Comparison of ENCODE assay signal across 1 cellular context in the genomic region with DNA sequence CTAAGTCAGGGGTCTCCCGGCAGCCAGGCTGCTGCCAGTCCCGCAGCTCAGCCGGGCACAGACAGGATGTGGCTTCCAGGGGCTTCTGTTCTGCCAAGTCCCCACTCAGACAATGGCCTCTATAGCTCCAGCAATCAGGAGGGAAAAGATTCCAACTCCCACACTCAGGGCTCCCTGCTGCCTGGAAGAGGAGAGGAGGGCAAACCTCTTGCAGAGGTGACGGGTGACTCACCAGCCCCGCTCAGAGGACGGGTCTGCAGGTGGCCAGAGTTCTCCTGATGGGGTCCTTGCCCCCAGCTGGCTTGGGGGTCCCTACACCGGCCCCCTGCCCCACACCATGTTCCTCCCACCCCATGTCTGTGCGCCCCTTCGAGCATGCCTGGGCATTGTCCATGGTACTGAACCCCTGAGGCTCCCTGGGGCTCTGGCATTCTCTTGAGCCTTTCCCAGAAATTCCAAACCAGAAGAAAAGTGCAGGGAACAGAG.
A peak's percentile ranks its signal among the peaks of the same experiment; 100 is the strongest.
TF ChIP-seq lines count a peak whose summit lies in the region.

No MANE protein-coding gene starts in this region.

TF ChIP-seq in H1, 55 proteins besides CTCF, POLR2A, EP300 and RAD21:
- TF ChIP-seq SIRT6 (IDR thresholded peaks at IDR 0.05; ENCODE audit: low read length) (no peak), HDAC2 (IDR thresholded peaks at IDR 0.05; ENCODE audit: borderline replicate concordance in 1 of 2, low read depth in 2 of 2, low read length in 2 of 2) (peak in 1 of 2 experiments; percentile 34; a peak in 1 of 4 replicates), TEAD4 (IDR thresholded peaks at IDR 0.05; ENCODE audit: low read depth, low read length) (peak; percentile 88), SIN3A (conservative IDR thresholded peaks at IDR 0.05 in 1 of 2, IDR thresholded peaks at IDR 0.05 in 1 of 2; ENCODE audit: low read depth in 1 of 2, low read length in 2 of 2) (peak; percentile 54 to 79; a peak in 2 of 4 replicates), POLR2AphosphoS5 (IDR thresholded peaks at IDR 0.05; ENCODE audit: low read depth, low read length) (no peak), YY1 (IDR thresholded peaks at IDR 0.05; ENCODE audit: low read depth, low read length) (0 out of 2 replicates have a peak, but pooled peaks have one; percentile 17), RNF2 (IDR thresholded peaks at IDR 0.05; ENCODE audit: borderline replicate concordance, low read depth, low read length, missing control alignments, poor library complexity, severe bottlenecking) (no peak), EZH2 (IDR thresholded peaks at IDR 0.05; ENCODE audit: low read depth, low read length, severe bottlenecking) (no peak), BCL11A (IDR thresholded peaks at IDR 0.05; ENCODE audit: low read depth in 2 of 2, low read length in 2 of 2) (no peak)
- TF ChIP-seq, protein P1, sequence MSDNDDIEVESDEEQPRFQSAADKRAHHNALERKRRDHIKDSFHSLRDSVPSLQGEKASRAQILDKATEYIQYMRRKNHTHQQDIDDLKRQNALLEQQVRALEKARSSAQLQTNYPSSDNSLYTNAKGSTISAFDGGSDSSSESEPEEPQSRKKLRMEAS (IDR thresholded peaks at IDR 0.05), result peak; percentile 59; the same call in 1 of the 2 replicates
